ENCODE assay signal across 15 cellular contexts in the genomic region with DNA sequence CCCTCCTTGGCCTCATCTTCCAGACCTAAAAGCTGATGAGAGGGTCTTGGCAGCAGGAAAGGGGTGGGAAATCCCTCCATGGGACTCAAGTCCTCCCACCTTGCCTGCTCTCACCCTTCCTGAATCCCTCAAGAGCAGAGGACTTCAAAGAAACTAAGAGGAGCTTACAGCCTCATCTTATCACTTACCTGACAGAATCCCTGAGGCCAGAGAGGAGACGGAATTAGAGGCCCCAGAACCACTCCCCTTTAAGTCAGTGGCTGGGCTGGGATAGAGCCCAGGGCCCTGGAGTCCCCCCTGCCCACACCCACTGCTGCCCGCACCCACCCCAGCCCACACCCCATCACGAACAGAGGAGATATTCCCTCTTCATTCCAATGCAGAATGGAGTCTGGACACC. TPM values are rescaled to one million over a fixed set of nuclear protein-coding genes. Genes with fewer than 3 reads are reported as not detected.
DNase-seq lines count a peak whose midpoint lies in the region; ATAC-seq and TF ChIP-seq lines count a peak whose summit lies in the region.
"Had no signal": no experiment of that assay in that cellular context is flagged by ENCODE, and none has a peak within 500 bp of the region (broad histone marks: within the 10 kb centered on the region; RNA-seq: fewer than 3 reads in every experiment).

No MANE protein-coding gene starts in this region.

- H3K27ac ChIP-seq in SJCRH30 (peak overlapping the region; percentile 36; the same call in 1 of the 2 replicates), right atrium auricular region (peak overlapping the region; percentile 43 to 71), stomach smooth muscle (ENCODE audit: low read length) (peak overlapping the region; percentile 18)
- H3K27ac ChIP-seq: neutrophil had no signal

- no peaks in the 10 kb centered on the region for H3K36me3 Mint-ChIP-seq in T-helper 2 cell treated with Interferon-gamma antibody and Interleukin-4, amounts not matched to agents 5 μg/mL and 100 μg/mL, for 36 hours (ENCODE audit: low read depth)
- H3K36me3 Mint-ChIP-seq: activated naive CD4-positive, alpha-beta T cell treated with anti-CD3 and anti-CD28 coated beads, Interleukin-2, amount 10 ng/mL, durations not matched to agents 7 days and 5 days had no signal

- peak overlapping the region; percentile 36 for H3K27ac Mint-ChIP-seq in T-helper 2 cell treated with Interferon-gamma antibody and Interleukin-4, amounts not matched to agents 5 μg/mL and 100 μg/mL, for 36 hours
- H3K27ac Mint-ChIP-seq: stimulated activated naive CD8-positive, alpha-beta T cell treated with anti-CD3 and anti-CD28 coated beads, Interleukin-15, Interleukin-2, amounts not matched to agents 100 ng/mL and 50 ng/mL, for 24 hours had no signal

- H3K9me3 Mint-ChIP-seq in T-helper 2 cell treated with Interferon-gamma antibody and Interleukin-4, amounts not matched to agents 5 μg/mL and 100 μg/mL, for 36 hours = no peaks in the 10 kb centered on the region
- H3K9me3 Mint-ChIP-seq: activated naive CD4-positive, alpha-beta T cell treated with anti-CD3 and anti-CD28 coated beads, Interleukin-2, amount 10 ng/mL, durations not matched to agents 7 days and 5 days; stimulated activated naive CD8-positive, alpha-beta T cell treated with anti-CD3 and anti-CD28 coated beads, Interleukin-15, Interleukin-2, amounts not matched to agents 100 ng/mL and 50 ng/mL, for 24 hours had no signal

- H3K36me3 ChIP-seq in SJCRH30 (no peaks in the 10 kb centered on the region), right atrium auricular region (no peaks in the 10 kb centered on the region), stomach smooth muscle (ENCODE audit: control insufficient read depth in 2 of 2, insufficient read depth in 2 of 2, low read length in 2 of 2) (peaks cover 0 to 13% of the 10 kb centered on the region in 2 donors)
- H3K36me3 ChIP-seq: neutrophil had no signal

- H3K9ac ChIP-seq in stomach smooth muscle (ENCODE audit: low read length in 2 of 2) = no peak overlapping the region

- peaks cover 2% of the 10 kb centered on the region for H3K27me3 Mint-ChIP-seq in T-helper 2 cell treated with Interferon-gamma antibody and Interleukin-4, amounts not matched to agents 5 μg/mL and 100 μg/mL, for 36 hours (ENCODE audit: low read depth)
- H3K27me3 Mint-ChIP-seq: stimulated activated naive CD8-positive, alpha-beta T cell treated with anti-CD3 and anti-CD28 coated beads, Interleukin-15, Interleukin-2, amounts not matched to agents 100 ng/mL and 50 ng/mL, for 24 hours had no signal

- H3K9me3 ChIP-seq in SJCRH30 (replicated peaks) (no peaks in the 10 kb centered on the region), right atrium auricular region (no peaks in the 10 kb centered on the region), stomach smooth muscle (ENCODE audit: control insufficient read depth in 2 of 2, low read length in 2 of 2) (no peaks in the 10 kb centered on the region)
- H3K9me3 ChIP-seq: neutrophil had no signal

- H3K27me3 ChIP-seq in SJCRH30 = no peaks in the 10 kb centered on the region
- no peaks in the 10 kb centered on the region for H3K27me3 ChIP-seq in right atrium auricular region
- H3K27me3 ChIP-seq in stomach smooth muscle (ENCODE audit: control insufficient read depth in 1 of 2, insufficient read depth in 2 of 2, low read length in 2 of 2) = no peaks in the 10 kb centered on the region
- H3K27me3 ChIP-seq: neutrophil had no signal

- no peak for DNase-seq in T-helper 2 cell treated with Interferon-gamma antibody and Interleukin-4, amounts not matched to agents 5 μg/mL and 100 μg/mL, for 36 hours (ENCODE audit: low spot score)
- DNase-seq in T-helper 2 cell (no peak), SJCRH30 (no peak), right atrium auricular region (ENCODE audit: low spot score) (no peak), NCI-H510A (lab: John Stamatoyannopoulos, UW) (no peak), pons (ENCODE audit: low spot score) (no peak)
- DNase-seq: activated CD4-positive, CD25-positive, alpha-beta regulatory T cell treated with anti-CD3 and anti-CD28 coated beads, Interleukin-2, amount 50 U/mL, for 72 hours; effector memory CD4-positive, alpha-beta T cell; KG1; OCI-M1 had no signal

- H3K4me1 Mint-ChIP-seq in T-helper 2 cell treated with Interferon-gamma antibody and Interleukin-4, amounts not matched to agents 5 μg/mL and 100 μg/mL, for 36 hours (ENCODE audit: low read depth) = peaks cover 12% of the 10 kb centered on the region

- peaks cover 42% of the 10 kb centered on the region for H3K4me1 ChIP-seq in SJCRH30
- peaks cover 0 to 50% of the 10 kb centered on the region in 2 donors for H3K4me1 ChIP-seq in right atrium auricular region
- peaks cover 33% of the 10 kb centered on the region for H3K4me1 ChIP-seq in stomach smooth muscle (ENCODE audit: control insufficient read depth, insufficient read depth, low read length)

- ATAC-seq in HG03097 (IDR thresholded peaks at IDR 0.05; ENCODE audit: low FRiP score, unreplicated experiment) = no peak

- TF ChIP-seq CTCF in right atrium auricular region (IDR thresholded peaks at IDR 0.05) = no peak

- no peak overlapping the region for H3K4me3 Mint-ChIP-seq in T-helper 2 cell treated with Interferon-gamma antibody and Interleukin-4, amounts not matched to agents 5 μg/mL and 100 μg/mL, for 36 hours
- H3K4me3 Mint-ChIP-seq: activated naive CD4-positive, alpha-beta T cell treated with anti-CD3 and anti-CD28 coated beads, Interleukin-2, amount 10 ng/mL, durations not matched to agents 7 days and 5 days; stimulated activated naive CD8-positive, alpha-beta T cell treated with anti-CD3 and anti-CD28 coated beads, Interleukin-15, Interleukin-2, amounts not matched to agents 100 ng/mL and 50 ng/mL, for 24 hours had no signal

- H3K4me3 ChIP-seq in SJCRH30 = no peak overlapping the region
- no peak overlapping the region for H3K4me3 ChIP-seq in right atrium auricular region
- no peak overlapping the region for H3K4me3 ChIP-seq in stomach smooth muscle (ENCODE audit: low read length in 2 of 2)

RNA-seq across cellular contexts. Expression of a gene that starts 15.2 kb away (rescaled TPM):
- 31.3 and 33.3 TPM in 2 replicates for total RNA-seq in SJCRH30 (2014; rRNA removed; shearing (Covaris generic))
- total RNA-seq in right atrium auricular region = 10 to 100 TPM; 22.2 to 59.0 TPM

RNA-seq across cellular contexts. Expression of a gene that starts 50.6 kb away (rescaled TPM):
- total RNA-seq in SJCRH30 (2014; rRNA removed; shearing (Covaris generic)) = 3.0 and 5.1 TPM in 2 replicates
- total RNA-seq in right atrium auricular region = 10 to 100 TPM; 11.8 to 23.5 TPM

RNA-seq across cellular contexts. Expression of a gene that starts 53.1 kb away (rescaled TPM):
- 9.8 and 11.7 TPM in 2 replicates for total RNA-seq in SJCRH30 (2014; rRNA removed; shearing (Covaris generic))
- 10 to 100 TPM; 27.3 to 36.1 TPM for total RNA-seq in right atrium auricular region
